31 cellular contexts compared by ENCODE assay signal in the genomic region with DNA sequence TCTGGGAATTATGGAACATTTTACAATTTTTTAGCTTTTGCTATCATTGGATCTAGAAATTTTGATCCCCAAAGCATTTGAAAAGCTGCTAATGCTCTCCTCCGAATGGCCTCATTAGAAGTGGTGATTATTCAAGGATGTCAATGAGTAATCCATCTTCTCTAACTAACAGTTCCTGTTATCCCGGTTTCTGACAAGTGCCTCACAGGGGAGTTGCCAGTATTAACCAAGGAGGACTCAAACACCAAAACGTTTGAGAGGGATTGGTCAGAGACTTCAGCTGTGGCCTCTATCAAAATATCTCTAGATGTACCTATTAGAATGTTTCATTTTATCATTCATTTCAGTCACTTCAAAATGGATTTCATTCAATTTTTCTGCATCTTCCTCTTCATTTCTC.
DNase-seq lines count a peak whose midpoint lies in the region; ATAC-seq and TF ChIP-seq lines count a peak whose summit lies in the region.
"Had no signal": no experiment of that assay in that cellular context is flagged by ENCODE, and none has a peak within 500 bp of the region (broad histone marks: within the 10 kb centered on the region; RNA-seq: fewer than 3 reads in every experiment).

No MANE protein-coding gene starts in this region.

- 5% methylated on average over 3 of the region's 3 CpGs for WGBS in body of pancreas, 2 donors

- H3K9me3 ChIP-seq in body of pancreas = no peaks in the 10 kb centered on the region
- H3K9me3 ChIP-seq: BE2C, gastrocnemius medialis, psoas muscle, sigmoid colon, SK-N-SH, thoracic aorta, uterus had no signal

- DNase-seq in DMS153 (lab: John Stamatoyannopoulos, UW) = peak; percentile 58
- peak; percentile 41 for DNase-seq in HPDE6-E6E7 (ENCODE audit: extremely low spot score)
- DNase-seq in NCI-H748 treated with DMSO at 0.1 percent for 48 hours (lab: John Stamatoyannopoulos, UW) = peak; percentile 94
- DNase-seq in kidney tubule cell (ENCODE audit: low spot score) = peak; percentile 67
- no peak for DNase-seq in activated effector memory CD4-positive, alpha-beta T cell treated with anti-CD3 and anti-CD28 coated beads, Interleukin-2, amount 50 U/mL, for 16 hours
- DNase-seq in body of pancreas = no peak
- DNase-seq: activated B cell treated with CpG ODN at 0.5 μM for 24 hours; activated naive CD4-positive, alpha-beta T cell treated with Interleukin-2 at 50 U/mL for 16 hours; activated T-cell treated with anti-CD3 and anti-CD28 coated beads, Interleukin-2, amount 50 U/mL, for 72 hours; BE2C; CD8-positive, alpha-beta T cell; effector memory CD8-positive, alpha-beta T cell; gastrocnemius medialis; GDM1; GM23248; IMR-90; left cardiac atrium; MV-4-11; NCI-H1694; occipital lobe; psoas muscle; sigmoid colon; SK-N-SH; stimulated activated CD4-positive, alpha-beta T cell treated with anti-CD3 and anti-CD28 coated beads, Interleukin-12 subunit alpha, Interleukin-12 subunit beta, amount 100 ng/mL, for 4 hours; stimulated activated CD4-positive, alpha-beta T cell treated with anti-CD3 and anti-CD28 coated beads, Interleukin-2, amount 100 ng/mL, for 48 hours; stimulated activated naive CD8-positive, alpha-beta T cell treated with anti-CD3 and anti-CD28 coated beads, Interleukin-15, amount 100 ng/mL, for 72 hours; uterus had no signal

- intact Hi-C loops in body of pancreas (cut with DNase I) = no loop called here

- no peaks in the 10 kb centered on the region for H3K27me3 ChIP-seq in body of pancreas
- H3K27me3 ChIP-seq: BE2C, gastrocnemius medialis, hepatocyte, sigmoid colon had no signal

- H3K4me3 ChIP-seq in body of pancreas = no peak overlapping the region
- H3K4me3 ChIP-seq: gastrocnemius medialis, GM23248, hepatocyte, psoas muscle, sigmoid colon, thoracic aorta, uterus had no signal

- TF ChIP-seq POLR2A in body of pancreas (IDR thresholded peaks at IDR 0.05) = no peak

- no peak overlapping the region for H3K27ac ChIP-seq in body of pancreas
- H3K27ac ChIP-seq: gastrocnemius medialis, GM23248, hepatocyte, psoas muscle, sigmoid colon, thoracic aorta, uterus had no signal

- TF ChIP-seq CTCF in body of pancreas (IDR thresholded peaks at IDR 0.05) = no peak

- H3K4me1 ChIP-seq in body of pancreas = no peaks in the 10 kb centered on the region
- H3K4me1 ChIP-seq: gastrocnemius medialis, psoas muscle, sigmoid colon, uterus had no signal

- ATAC-seq in body of pancreas (no peak), GM21528 (IDR thresholded peaks at IDR 0.05; ENCODE audit: low FRiP score, unreplicated experiment) (no peak)
- ATAC-seq: activated T-cell treated with anti-CD3 and anti-CD28 coated beads, Interleukin-2, amount 50 U/mL, for 72 hours; CD8-positive, alpha-beta T cell; effector memory CD8-positive, alpha-beta T cell; gastrocnemius medialis; left cardiac atrium; natural killer cell treated with Interleukin-12 subunit alpha and Interleukin-12 subunit beta and Interleukin-15 and Interleukin-18, amount 100 ng/mL, for 72 hours; psoas muscle; stimulated activated naive CD8-positive, alpha-beta T cell treated with anti-CD3 and anti-CD28 coated beads, Interleukin-15, amount 100 ng/mL, for 72 hours had no signal

- H3K36me3 ChIP-seq in body of pancreas (replicated peaks in 1 of 2; ENCODE audit: insufficient read depth in 1 of 2, low read depth in 2 of 2) = no peaks in the 10 kb centered on the region
- H3K36me3 ChIP-seq: BE2C, gastrocnemius medialis, sigmoid colon, thoracic aorta, uterus had no signal

Comparison
In these comparisons a context has a peak if more than half of its experiments do, and no peak if none do; other contexts are left out.
1. DNase-seq: peak in DMS153 (single experiment), HPDE6-E6E7 (single experiment), NCI-H748 treated with DMSO at 0.1 percent for 48 hours (single experiment) and kidney tubule cell (single experiment); none in activated effector memory CD4-positive, alpha-beta T cell treated with anti-CD3 and anti-CD28 coated beads, Interleukin-2, amount 50 U/mL, for 16 hours (single experiment) and body of pancreas (0 of 4).